In the genomic region with DNA sequence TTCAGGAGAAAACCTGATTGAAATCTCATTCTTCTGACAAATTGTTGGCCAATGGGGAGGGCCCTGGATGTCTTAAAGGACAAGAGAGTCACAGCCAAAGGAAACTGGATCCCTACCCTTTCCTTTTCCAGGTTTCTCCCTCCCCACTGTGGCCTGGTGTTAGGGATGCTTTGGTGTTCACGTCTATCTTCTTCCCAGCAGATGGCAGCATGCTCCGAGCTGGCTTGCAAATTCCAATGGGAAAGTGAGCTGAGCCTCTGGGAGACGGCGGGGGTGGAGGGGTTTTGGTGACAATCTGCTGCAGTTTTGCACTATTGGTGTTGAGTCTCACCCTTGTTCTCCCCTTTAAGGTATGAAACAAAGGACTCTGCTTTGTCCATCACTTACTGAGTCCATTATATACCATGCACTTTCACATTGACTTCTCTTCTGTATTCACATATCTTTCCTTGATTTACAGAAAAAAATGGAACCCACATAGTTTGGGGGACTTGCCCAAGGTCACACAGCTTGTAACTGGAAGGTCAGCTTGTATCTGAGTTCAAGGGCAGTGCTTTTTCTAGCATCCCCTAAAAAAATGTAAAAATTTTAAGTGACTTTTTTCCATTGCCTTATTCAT, we compare ENCODE assay signal across 8 cellular contexts. TPM values are rescaled to one million over a fixed set of nuclear protein-coding genes. Genes with fewer than 3 reads are reported as not detected.
DNase-seq lines count a peak whose midpoint lies in the region; ATAC-seq, FAIRE-seq and TF ChIP-seq lines count a peak whose summit lies in the region.

No MANE protein-coding gene starts in this region.

- 0% methylated on average over 4 of the region's 4 CpGs for WGBS in K562 (ENCODE audit: insufficient coverage, low coverage, missing lambda C conversion rate)

- H3K27ac Mint-ChIP-seq in type B pancreatic cell, result no peak overlapping the region

- H3K27me3 ChIP-seq in K562 (ENCODE audit: control insufficient read depth in 2 of 2, insufficient read depth in 2 of 2, low read length in 2 of 2), result peaks cover 0 to 6% of the 10 kb centered on the region in 2 experiments; a peak in 3 of 5 replicates

- H3K4me2 ChIP-seq in K562 (ENCODE audit: insufficient read depth, low read length), result no peak overlapping the region

- no peak overlapping the region for H3K9ac ChIP-seq in K562 (ENCODE audit: insufficient read depth in 1 of 2, low read depth in 2 of 2, low read length in 2 of 2)

- no peaks in the 10 kb centered on the region for H3K9me3 ChIP-seq in K562 (replicated peaks; ENCODE audit: control insufficient read depth, insufficient read depth, low read depth, low read length)

- POLR2A ChIA-PET in K562 (lab: Yijun Ruan, JAX), result interaction anchor here (0.6 to 0.9 kb wide), 2 partner anchors 10 to 18 kb away, joined by 3 to 4 read pairs; no protein-coding TSS in a partner anchor

- no peaks in the 10 kb centered on the region for H3K9me1 ChIP-seq in K562 (ENCODE audit: control insufficient read depth, insufficient read depth, low read length)

- peak; percentile 40 for FAIRE-seq in K562 (lab: Jason Lieb, UNC)

- H4K20me1 ChIP-seq in K562 (replicated peaks; ENCODE audit: control insufficient read depth, insufficient read depth, low read length), result no peaks in the 10 kb centered on the region

- H3K36me3 Mint-ChIP-seq in type B pancreatic cell, result no peaks in the 10 kb centered on the region

- H3K4me3 ChIP-seq in GM12865 (ENCODE audit: low read depth, low read length) (no peak overlapping the region), K562 (no peak overlapping the region)

- in situ Hi-C loops in K562 (cut with MboI), result no loop called here

- no peak overlapping the region for H3K4me3 Mint-ChIP-seq in type B pancreatic cell

- no peaks in the 10 kb centered on the region for H3K79me2 ChIP-seq in K562 (ENCODE audit: control insufficient read depth, insufficient read depth, low read length)

- H3K36me3 ChIP-seq in K562 (ENCODE audit: control insufficient read depth, insufficient read depth, low read length), result no peaks in the 10 kb centered on the region

- no peak for TF ChIP-seq EP300 in K562 (IDR thresholded peaks at IDR 0.05; ENCODE audit: low read length)

- peaks cover 5% of the 10 kb centered on the region for H3K4me1 Mint-ChIP-seq in type B pancreatic cell (ENCODE audit: unreplicated experiment)

- DNase-seq in GM12865 (ENCODE audit: low read depth), result no peak
- peak; percentile 86 for DNase-seq in NCI-H2171 treated with DMSO at 0.1 percent for 48 hours (lab: John Stamatoyannopoulos, UW)
- peak; percentile 25 to 34 (median 28) for DNase-seq in K562 (ENCODE audit: extremely low read depth in 1 of 4, low spot score in 3 of 4)
- peak; percentile 82 for DNase-seq in islet precursor cell
- no peak for DNase-seq in type B pancreatic cell (ENCODE audit: extremely low spot score, unreplicated experiment)
- DNase-seq in SIG-M5 treated with dmso at 0.1 percent for 504 hours (lab: John Stamatoyannopoulos, UW; ENCODE audit: unreplicated experiment), result no peak

- no peak for TF ChIP-seq POLR2A in K562 (conservative IDR thresholded peaks at IDR 0.05)

- TF ChIP-seq CTCF in GM12865 (IDR thresholded peaks at IDR 0.05; ENCODE audit: insufficient read depth, low read depth, low read length, missing control alignments), result peak; percentile 48
- peak; percentile 28 to 57 (median 56); a peak in 5 of 6 replicates for TF ChIP-seq CTCF in K562 (IDR thresholded peaks at IDR 0.05 in 2 of 3, conservative IDR thresholded peaks at IDR 0.05 in 1 of 3; ENCODE audit: insufficient read depth in 2 of 3, low read depth in 1 of 3, low read length in 3 of 3)
- TF ChIP-seq CTCF in type B pancreatic cell (conservative IDR thresholded peaks at IDR 0.05), result peak; percentile 80

- no peaks in the 10 kb centered on the region for H3K9me3 Mint-ChIP-seq in type B pancreatic cell

- no peaks in the 10 kb centered on the region; a peak in 1 of 5 replicates for H3K4me1 ChIP-seq in K562 (replicated peaks in 1 of 2; ENCODE audit: control insufficient read depth in 2 of 2, insufficient read depth in 2 of 2, low read length in 2 of 2)

- no TSS peak for BruUV-seq in K562 (replicated peaks; lab: Mats Ljungman, UMichigan)

- CTCF ChIA-PET in K562 (lab: Yijun Ruan, JAX; ENCODE audit: low intra/inter-chr PET ratio), result interaction anchor here (0.5 to 1.5 kb wide), 4 partner anchors 27 to 229 kb away, joined by 3 to 6 read pairs (median 4); a partner anchor contains a TSS

- no peak overlapping the region for H3K27ac ChIP-seq in K562 (ENCODE audit: extremely low read depth, low read depth, low read length)

- ATAC-seq in K562 (0 out of 3 replicates have a peak, but pooled peaks have one; percentile 41), GM18517 (IDR thresholded peaks at IDR 0.05; ENCODE audit: unreplicated experiment) (no peak), GM19455 (IDR thresholded peaks at IDR 0.05; ENCODE audit: unreplicated experiment) (no peak)

- peaks cover 3% of the 10 kb centered on the region for H3K27me3 Mint-ChIP-seq in type B pancreatic cell

- no peak overlapping the region for H2AFZ ChIP-seq in K562 (ENCODE audit: low read depth, low read length)

- TF ChIP-seq RAD21 in K562 (CRISPR knock-in tag; conservative IDR thresholded peaks at IDR 0.05 in 1 of 2, IDR thresholded peaks at IDR 0.05 in 1 of 2), result peak; percentile 20 to 59; a peak in 3 of 4 replicates

- intact Hi-C loops in K562 (cut with micrococcal nuclease), result no loop called here

TF ChIP-seq in K562, 482 proteins besides CTCF, POLR2A, EP300 and RAD21:
- TF ChIP-seq POLR2AphosphoS2 (IDR thresholded peaks at IDR 0.05; ENCODE audit: low read length) (no peak), STAG1 (CRISPR knock-in tag; IDR thresholded peaks at IDR 0.05; ENCODE audit: borderline replicate concordance) (peak; percentile 18; the same call in 1 of the 2 replicates), NR2C2 (CRISPR knock-in tag; IDR thresholded peaks at IDR 0.05) (no peak), NR2C2 (tag; IDR thresholded peaks at IDR 0.05) (no peak), ZNF175 (CRISPR knock-in tag; IDR thresholded peaks at IDR 0.05; ENCODE audit: low read depth) (no peak)

RNA-seq across cellular contexts. Expression of a gene that starts 39.3 kb away (rescaled TPM):
- not detected in 2 replicates for total RNA-seq in K562 (2011; cell fraction: chromatin; rRNA removed; ENCODE audit: low replicate concordance)
- total RNA-seq in K562 (2011; cell fraction: nucleolus; rRNA removed), result not detected in 2 replicates
- not detected in 2 replicates for total RNA-seq in K562 (2011; cell fraction: nucleoplasm; rRNA removed)
- total RNA-seq in K562 (2014; rRNA removed) (not detected in 2 replicates), K562 (2014; rRNA removed; fragmentation: Illumina TruSeq; extraction: Trizol) (not detected in 2 replicates), K562 (2015; rRNA removed; fragmentation: Illumina TruSeq; extraction: Trizol) (not detected in 2 replicates), K562 (2021) (not detected in 2 replicates), type B pancreatic cell (ENCODE audit: low replicate concordance) (0.21 and 3.4 TPM in 2 replicates)
- polyA plus RNA-seq in K562 (2011; rRNA removed) (not detected in 2 replicates), K562 (2014; fragmentation: Illumina TruSeq; extraction: Trizol) (not detected in 2 replicates), K562 (2014; fragmentation: Nextera tagmentation; extraction: Ambion mirVana) (not detected), K562 (2014; rRNA removed) (not detected in 2 replicates)
- polyA plus RNA-seq in K562 (2011; cell fraction: cytosol; rRNA removed), result not detected in 2 replicates
- not detected in 2 replicates for polyA plus RNA-seq in K562 (2011; cell fraction: nucleus; rRNA removed)
- not detected in 2 replicates for polyA plus RNA-seq in K562 (2012)
- not detected in 2 replicates for polyA minus RNA-seq in K562 (2011; rRNA and poly(A)+ RNA removed)
- polyA minus RNA-seq in K562 (2011; cell fraction: cytosol; rRNA and poly(A)+ RNA removed), result not detected in 2 replicates
- polyA minus RNA-seq in K562 (2011; cell fraction: nucleus; rRNA and poly(A)+ RNA removed), result not detected in 2 replicates

RNA-seq across cellular contexts. Expression of a gene that starts 50.8 kb away (rescaled TPM):
- 0.07 TPM in 1 of 2 replicates, not detected in the other for total RNA-seq in K562 (2011; cell fraction: chromatin; rRNA removed; ENCODE audit: low replicate concordance)
- not detected in 2 replicates for total RNA-seq in K562 (2011; cell fraction: nucleolus; rRNA removed)
- 0.07 TPM in 1 of 2 replicates, not detected in the other for total RNA-seq in K562 (2011; cell fraction: nucleoplasm; rRNA removed)
- not detected in 2 replicates for total RNA-seq in K562 (2014; rRNA removed)
- total RNA-seq in K562 (2014; rRNA removed; fragmentation: Illumina TruSeq; extraction: Trizol), result not detected in 2 replicates
- not detected in 2 replicates for total RNA-seq in K562 (2015; rRNA removed; fragmentation: Illumina TruSeq; extraction: Trizol)
- not detected in 2 replicates for total RNA-seq in K562 (2021)
- not detected in 2 replicates for polyA plus RNA-seq in K562 (2011; rRNA removed)
- 0.01 TPM in 1 of 2 replicates, not detected in the other for polyA plus RNA-seq in K562 (2011; cell fraction: cytosol; rRNA removed)
- 0.03 and 0.04 TPM in 2 replicates for polyA plus RNA-seq in K562 (2011; cell fraction: nucleus; rRNA removed)
- polyA plus RNA-seq in K562 (2012), result 0.01 TPM in 1 of 2 replicates, not detected in the other
- not detected in 2 replicates for polyA plus RNA-seq in K562 (2014; fragmentation: Illumina TruSeq; extraction: Trizol)
- not detected for polyA plus RNA-seq in K562 (2014; fragmentation: Nextera tagmentation; extraction: Ambion mirVana)
- not detected in 2 replicates for polyA plus RNA-seq in K562 (2014; rRNA removed)
- polyA minus RNA-seq in K562 (2011; rRNA and poly(A)+ RNA removed), result not detected in 2 replicates
- polyA minus RNA-seq in K562 (2011; cell fraction: cytosol; rRNA and poly(A)+ RNA removed), result not detected in 2 replicates
- polyA minus RNA-seq in K562 (2011; cell fraction: nucleus; rRNA and poly(A)+ RNA removed), result not detected in 2 replicates
- total RNA-seq in type B pancreatic cell (ENCODE audit: low replicate concordance), result 0.12 and 0.48 TPM in 2 replicates

Comparison
In these comparisons a context has a peak if more than half of its experiments do, and no peak if none do; other contexts are left out.
1. DNase-seq: peak in NCI-H2171 treated with DMSO at 0.1 percent for 48 hours (single experiment), K562 (4 of 4) and islet precursor cell (single experiment); none in GM12865 (single experiment), type B pancreatic cell (single experiment) and SIG-M5 treated with dmso at 0.1 percent for 504 hours (single experiment).
2. Peak in every context shown above with its lines, with median percentiles within 50 percentile points of each other: CTCF ChIP-seq.